Comparison of ENCODE assay signal across 8 cellular contexts in the genomic region with DNA sequence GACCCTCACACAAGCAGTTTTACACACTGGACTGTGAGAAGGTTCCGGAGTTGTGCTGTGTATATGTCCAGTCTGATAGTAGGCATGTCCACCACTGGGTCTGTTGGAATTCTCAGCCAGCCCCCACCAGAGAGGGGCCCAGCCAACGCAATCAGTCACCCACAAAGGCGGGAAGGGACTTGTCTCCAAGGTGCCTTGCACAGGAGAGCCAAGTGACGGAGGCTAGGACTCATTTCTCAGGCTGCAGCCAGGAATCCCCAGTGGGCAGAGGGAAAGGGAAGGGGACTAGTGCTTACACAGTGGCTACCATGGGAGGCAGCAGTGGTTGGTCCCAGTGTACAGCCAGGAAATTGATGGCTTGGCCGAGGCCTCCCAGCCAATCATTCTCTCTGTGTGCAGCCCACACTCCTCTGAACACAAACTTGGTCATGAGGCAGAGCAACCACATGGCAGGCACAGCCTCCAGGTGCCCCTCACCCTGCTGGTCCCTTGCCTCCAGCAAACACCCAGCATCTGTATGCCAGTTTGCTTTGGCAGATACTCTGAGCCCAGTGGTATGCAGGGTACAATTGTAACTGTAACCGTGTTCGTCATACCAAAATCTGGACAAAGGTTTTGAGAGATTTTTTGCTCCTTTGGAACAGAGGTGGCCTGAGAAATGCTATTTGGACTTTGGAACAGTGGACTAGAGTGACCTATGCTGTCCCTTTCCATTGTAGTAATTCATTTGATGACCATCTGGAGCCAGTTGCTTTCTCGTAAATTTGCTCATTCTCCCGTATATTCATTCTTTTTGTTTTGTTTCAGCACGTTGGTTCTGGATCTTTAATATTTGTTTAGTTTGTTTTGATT.
DNase-seq lines count a peak whose midpoint lies in the region; ATAC-seq and TF ChIP-seq lines count a peak whose summit lies in the region.

No MANE protein-coding gene starts in this region.

- peaks cover 4% of the 10 kb centered on the region for H3K36me3 Mint-ChIP-seq in nephron (ENCODE audit: low read depth)

- H3K27me3 ChIP-seq in BLaER1 treated with 17β-estradiol and CSF1 and Interleukin-3, amounts not matched to agents 10 nM and 100 nM, result no peaks in the 10 kb centered on the region
- H3K27me3 ChIP-seq in MG63, result no peaks in the 10 kb centered on the region

- peaks cover 0 to 21% (median 12%) of the 10 kb centered on the region in 11 experiments; a peak in 11 of 22 replicates for H3K36me3 ChIP-seq in BLaER1 treated with 17β-estradiol and CSF1 and Interleukin-3, amounts not matched to agents 10 nM and 100 nM
- peaks cover 49% of the 10 kb centered on the region for H3K36me3 ChIP-seq in MG63

- H3K27me3 Mint-ChIP-seq in nephron (ENCODE audit: low read depth), result no peaks in the 10 kb centered on the region

- H3K9ac ChIP-seq in BLaER1 treated with 17β-estradiol and CSF1 and Interleukin-3, amounts not matched to agents 10 nM and 100 nM, result no peak overlapping the region; a peak in 1 of 22 replicates

- peak overlapping the region in 1 of 3 experiments; percentile 8 for H3K4me3 Mint-ChIP-seq in nephron

- no peak overlapping the region for H3K27ac ChIP-seq in BLaER1 treated with 17β-estradiol and CSF1 and Interleukin-3, amounts not matched to agents 10 nM and 100 nM
- H3K27ac ChIP-seq in coronary artery, result peak overlapping the region; percentile 91 to 100

- peak overlapping the region; percentile 46 to 61 (median 58) for H3K27ac Mint-ChIP-seq in nephron

- H3K4me1 ChIP-seq in BLaER1 treated with 17β-estradiol and CSF1 and Interleukin-3, amounts not matched to agents 10 nM and 100 nM, result peaks cover 94 to 99% (median 96%) of the 10 kb centered on the region in 10 experiments

- DNase-seq in MG63 (peak; percentile 64), coronary artery (ENCODE audit: low spot score) (peak; percentile 80), NCI-H1436 treated with DMSO at 0.1 percent for 48 hours (lab: John Stamatoyannopoulos, UW) (no peak), AG08396 (ENCODE audit: low spot score) (no peak)

- ATAC-seq in GM19023 (IDR thresholded peaks at IDR 0.05; ENCODE audit: unreplicated experiment) (no peak), HG03460 (IDR thresholded peaks at IDR 0.05; ENCODE audit: unreplicated experiment) (no peak)

- H4K20me1 ChIP-seq in BLaER1 treated with 17β-estradiol and CSF1 and Interleukin-3, amounts not matched to agents 10 nM and 100 nM, result peaks cover 69 to 100% (median 99%) of the 10 kb centered on the region in 11 experiments

- no peak overlapping the region for H3K4me3 ChIP-seq in BLaER1 treated with 17β-estradiol and CSF1 and Interleukin-3, amounts not matched to agents 10 nM and 100 nM
- H3K4me3 ChIP-seq in MG63 (no peak overlapping the region), coronary artery (peak overlapping the region; percentile 30)

- no peaks in the 10 kb centered on the region for H3K9me3 ChIP-seq in BLaER1 treated with 17β-estradiol and CSF1 and Interleukin-3, amounts not matched to agents 10 nM and 100 nM (replicated peaks in 1 of 11)
- no peaks in the 10 kb centered on the region for H3K9me3 ChIP-seq in MG63

- H3K4me1 Mint-ChIP-seq in nephron, result peaks cover 78% of the 10 kb centered on the region

- TF ChIP-seq CTCF in coronary artery (IDR thresholded peaks at IDR 0.05) (no peak), nephron (IDR thresholded peaks at IDR 0.05; ENCODE audit: unreplicated experiment in 3 of 3) (no peak)

- peak overlapping the region; percentile 49 to 99 (median 84) for H3K4me2 ChIP-seq in BLaER1 treated with 17β-estradiol and CSF1 and Interleukin-3, amounts not matched to agents 10 nM and 100 nM

- H3K9me3 Mint-ChIP-seq in nephron, result no peaks in the 10 kb centered on the region

Comparison
In these comparisons a context has a peak if more than half of its experiments do, and no peak if none do; other contexts are left out.
1. H3K27ac ChIP-seq: peak in coronary artery (2 of 2); none in BLaER1 treated with 17β-estradiol and CSF1 and Interleukin-3, amounts not matched to agents 10 nM and 100 nM (0 of 11).
2. DNase-seq: peak in MG63 (single experiment) and coronary artery (single experiment); none in NCI-H1436 treated with DMSO at 0.1 percent for 48 hours (single experiment) and AG08396 (single experiment).